In the genomic region with DNA sequence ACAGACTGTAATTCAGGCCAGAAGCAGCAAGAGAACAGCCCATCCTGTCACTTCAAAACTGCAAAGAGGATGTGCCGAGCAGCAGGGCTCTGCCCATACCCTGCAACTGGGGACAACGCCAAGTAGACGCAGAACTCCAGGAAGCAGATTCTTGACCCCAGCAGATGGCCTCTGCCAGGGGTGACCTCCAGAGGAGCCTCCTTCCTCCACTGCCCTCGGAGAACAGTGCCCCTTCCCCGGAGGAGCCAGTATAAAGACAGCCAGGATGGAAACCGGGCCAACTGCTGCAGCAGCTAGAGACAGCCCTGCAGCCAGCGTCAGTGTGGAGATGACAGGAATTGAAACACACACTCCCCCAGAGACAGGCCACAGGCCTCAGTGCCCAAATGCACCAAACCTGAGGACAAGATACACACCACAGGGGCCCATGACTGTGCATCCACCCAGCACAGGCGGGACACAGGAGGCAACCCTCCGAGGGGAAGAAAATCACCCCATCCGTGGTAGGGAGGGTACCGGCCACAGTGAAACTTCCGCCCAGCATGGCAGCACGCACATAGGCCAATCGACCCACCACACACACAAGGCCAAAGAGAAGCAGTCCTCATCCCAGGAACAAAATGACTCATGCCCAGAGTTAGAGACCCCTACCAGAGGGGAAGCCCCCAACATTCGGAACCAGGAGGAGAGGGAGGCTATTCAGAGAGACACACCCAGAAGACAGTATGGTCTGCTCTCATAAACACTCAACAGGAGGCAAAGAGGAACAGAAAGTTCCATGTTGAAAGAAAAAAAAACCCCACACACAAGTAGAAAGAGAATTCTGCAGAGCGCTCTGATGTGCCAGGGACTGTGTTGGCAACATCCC, we compare ENCODE assay signal across 8 cellular contexts. TPM values are rescaled to one million over a fixed set of nuclear protein-coding genes. Genes with fewer than 3 reads are reported as not detected.
DNase-seq lines count a peak whose midpoint lies in the region; ATAC-seq, FAIRE-seq and TF ChIP-seq lines count a peak whose summit lies in the region.

No MANE protein-coding gene starts in this region.

- H3K27ac ChIP-seq in SU-DHL-6 (ENCODE audit: low read depth, low read length) (no peak overlapping the region), small intestine (ENCODE audit: low read depth in 1 of 2, low read length in 1 of 2) (peak overlapping the region; percentile 41 to 95), SJCRH30 (no peak overlapping the region)

- H3K36me3 Mint-ChIP-seq in activated CD4-positive, alpha-beta T cell treated with anti-CD3 and anti-CD28 coated beads, Interleukin-2, amount 10 ng/mL, durations not matched to agents 24 days and 14 days (ENCODE audit: low read depth): peaks cover 11% of the 10 kb centered on the region

- H3K27me3 Mint-ChIP-seq in activated CD4-positive, alpha-beta T cell treated with anti-CD3 and anti-CD28 coated beads, Interleukin-2, amount 10 ng/mL, durations not matched to agents 24 days and 14 days: no peaks in the 10 kb centered on the region

- peak overlapping the region; percentile 86 for H3K27ac Mint-ChIP-seq in activated CD4-positive, alpha-beta T cell treated with anti-CD3 and anti-CD28 coated beads, Interleukin-2, amount 10 ng/mL, durations not matched to agents 24 days and 14 days

- no peak for TF ChIP-seq CTCF in SU-DHL-6 (IDR thresholded peaks at IDR 0.05; ENCODE audit: insufficient read depth, low read length, poor library complexity, severe bottlenecking)

- H3K4me3 ChIP-seq in SU-DHL-6 (ENCODE audit: insufficient read depth, low read length, poor library complexity, severe bottlenecking) (no peak overlapping the region), small intestine (ENCODE audit: low read depth in 1 of 2, low read length in 2 of 2) (peak overlapping the region in 1 of 2 donors; percentile 18), SJCRH30 (no peak overlapping the region)

- intact Hi-C loops in activated CD4-positive, alpha-beta T cell treated with anti-CD3 and anti-CD28 coated beads, Interleukin-2, amount 10 ng/mL, durations not matched to agents 24 days and 14 days (cut with micrococcal nuclease): loop anchor here (5.0 kb wide), 3 partner anchors 34 to 569 kb away; no protein-coding TSS in a partner anchor

- H3K4me1 ChIP-seq in small intestine (ENCODE audit: control insufficient read depth in 2 of 2, insufficient read depth in 1 of 2, low read depth in 1 of 2, low read length in 1 of 2) (peaks cover 18 to 30% of the 10 kb centered on the region in 2 donors), SJCRH30 (peaks cover 23% of the 10 kb centered on the region)

- no peaks in the 10 kb centered on the region for H3K9me3 Mint-ChIP-seq in activated CD4-positive, alpha-beta T cell treated with anti-CD3 and anti-CD28 coated beads, Interleukin-2, amount 10 ng/mL, durations not matched to agents 24 days and 14 days

- 0 out of 2 replicates have a peak overlapping the region, but pooled peaks have one; percentile 2 for H3K9ac ChIP-seq in SU-DHL-6 (ENCODE audit: low read length)

- H4K20me1 ChIP-seq in SU-DHL-6 (ENCODE audit: low read depth, low read length): no peaks in the 10 kb centered on the region

- H3K27me3 ChIP-seq in SU-DHL-6 (ENCODE audit: low read length): no peaks in the 10 kb centered on the region
- no peaks in the 10 kb centered on the region for H3K27me3 ChIP-seq in small intestine (ENCODE audit: control insufficient read depth in 2 of 2, insufficient read depth in 2 of 2, low read length in 2 of 2)
- H3K27me3 ChIP-seq in SJCRH30: no peaks in the 10 kb centered on the region

- ATAC-seq in HG02885 (IDR thresholded peaks at IDR 0.05; ENCODE audit: poor library complexity, unreplicated experiment): peak; percentile 53

- H3K9me2 ChIP-seq in SU-DHL-6 (replicated peaks; ENCODE audit: insufficient read depth, low read length): no peaks in the 10 kb centered on the region

- H3K9me3 ChIP-seq in SU-DHL-6 (ENCODE audit: insufficient read depth, low read length) (no peaks in the 10 kb centered on the region), small intestine (ENCODE audit: control insufficient read depth, low read depth) (no peaks in the 10 kb centered on the region), SJCRH30 (replicated peaks) (no peaks in the 10 kb centered on the region)

- DNase-seq in activated CD4-positive, alpha-beta T cell treated with anti-CD3 and anti-CD28 coated beads, Interleukin-2, amount 10 ng/mL, durations not matched to agents 24 days and 14 days: peak; percentile 65
- no peak for DNase-seq in activated CD4-positive, alpha-beta T cell treated with anti-CD3 and anti-CD28 coated beads, Interleukin-2, amount 50 U/mL, for 1 hour
- peak; percentile 42 for DNase-seq in fibroblast of gingiva (ENCODE audit: low read depth)
- DNase-seq in small intestine: no peak
- DNase-seq in SJCRH30: no peak
- no peak for DNase-seq in NCI-H2196 treated with DMSO at 0.1 percent for 48 hours (lab: John Stamatoyannopoulos, UW; ENCODE audit: unreplicated experiment)

- H3K36me3 ChIP-seq in SU-DHL-6 (ENCODE audit: low read length) (no peaks in the 10 kb centered on the region), small intestine (ENCODE audit: control insufficient read depth in 2 of 2, insufficient read depth in 2 of 2, low read length in 2 of 2) (no peaks in the 10 kb centered on the region), SJCRH30 (no peaks in the 10 kb centered on the region)

- peak overlapping the region; percentile 35 for H3K4me2 ChIP-seq in SU-DHL-6 (ENCODE audit: low read depth, low read length, poor library complexity, severe bottlenecking)

- FAIRE-seq in small intestine (lab: Jason Lieb, UNC): no peak

- peak overlapping the region; percentile 67 for H3K4me3 Mint-ChIP-seq in activated CD4-positive, alpha-beta T cell treated with anti-CD3 and anti-CD28 coated beads, Interleukin-2, amount 10 ng/mL, durations not matched to agents 24 days and 14 days

- H3K79me2 ChIP-seq in SU-DHL-6 (ENCODE audit: insufficient read depth, low read length): no peaks in the 10 kb centered on the region

- peaks cover 61% of the 10 kb centered on the region for H3K4me1 Mint-ChIP-seq in activated CD4-positive, alpha-beta T cell treated with anti-CD3 and anti-CD28 coated beads, Interleukin-2, amount 10 ng/mL, durations not matched to agents 24 days and 14 days

- H3F3A ChIP-seq in SU-DHL-6 (ENCODE audit: insufficient read depth): no peaks in the 10 kb centered on the region

- WGBS in small intestine, 3 donors: 34 to 44% (median 38%) methylated on average over 16 of the region's 16 CpGs

- peak overlapping the region; percentile 70 for H2AFZ ChIP-seq in SU-DHL-6 (ENCODE audit: low read depth, low read length, severe bottlenecking)

RNA-seq across cellular contexts. Expression of a gene that starts 5.6 kb away (rescaled TPM):
- total RNA-seq in activated CD4-positive, alpha-beta T cell treated with anti-CD3 and anti-CD28 coated beads, Interleukin-2, amount 10 ng/mL, durations not matched to agents 24 days and 14 days: 88.8 and 91.5 TPM in 2 replicates
- 100 to 1,000 TPM in 1 of 3 donors, 10 to 100 TPM in 2; 72.1 to 110 (median 74.0) TPM for polyA plus RNA-seq in small intestine
- total RNA-seq in SJCRH30 (2014; rRNA removed; shearing (Covaris generic)): 10.3 and 10.9 TPM in 2 replicates

RNA-seq across cellular contexts. Expression of a gene that starts 32.7 kb away (rescaled TPM):
- 1,271 and 1,309 TPM in 2 replicates for total RNA-seq in activated CD4-positive, alpha-beta T cell treated with anti-CD3 and anti-CD28 coated beads, Interleukin-2, amount 10 ng/mL, durations not matched to agents 24 days and 14 days
- 1,000 to 10,000 TPM; 1,124 to 2,500 (median 1,741) TPM for polyA plus RNA-seq in small intestine
- 2,270 and 2,323 TPM in 2 replicates for total RNA-seq in SJCRH30 (2014; rRNA removed; shearing (Covaris generic))

RNA-seq across cellular contexts. Expression of a gene that starts 50.3 kb away (rescaled TPM):
- 45.3 and 50.9 TPM in 2 replicates for total RNA-seq in activated CD4-positive, alpha-beta T cell treated with anti-CD3 and anti-CD28 coated beads, Interleukin-2, amount 10 ng/mL, durations not matched to agents 24 days and 14 days
- polyA plus RNA-seq in small intestine: 10 to 100 TPM in 2 of 3 donors, 1 to 10 TPM in 1; 7.8 to 20.1 (median 13.7) TPM
- total RNA-seq in SJCRH30 (2014; rRNA removed; shearing (Covaris generic)): 8.8 and 9.1 TPM in 2 replicates

Comparison
In these comparisons a context has a peak if more than half of its experiments do, and no peak if none do; other contexts are left out.
1. DNase-seq: peak in activated CD4-positive, alpha-beta T cell treated with anti-CD3 and anti-CD28 coated beads, Interleukin-2, amount 10 ng/mL, durations not matched to agents 24 days and 14 days (single experiment) and fibroblast of gingiva (single experiment); none in activated CD4-positive, alpha-beta T cell treated with anti-CD3 and anti-CD28 coated beads, Interleukin-2, amount 50 U/mL, for 1 hour (single experiment), small intestine (single experiment), SJCRH30 (0 of 2) and NCI-H2196 treated with DMSO at 0.1 percent for 48 hours (single experiment).
2. H3K27ac ChIP-seq: peak in small intestine (2 of 2); none in SU-DHL-6 (single experiment) and SJCRH30 (single experiment).